In genomic region chr10:28897617-28898464, GRCh38 we compare ENCODE assay signal across 17 cellular contexts.
DNase-seq lines count a peak whose midpoint lies in the region; ATAC-seq and TF ChIP-seq lines count a peak whose summit lies in the region.
"Had no signal": no experiment of that assay in that cellular context is flagged by ENCODE, and none has a peak within 500 bp of the region (broad histone marks: within the 10 kb centered on the region; RNA-seq: fewer than 3 reads in every experiment).

No MANE protein-coding gene starts in this region.

- in situ Hi-C loops in SK-MEL-5 (cut with HindIII; ENCODE audit: low pct_unique_long_range_greater_than_20kb, low sequenced_read_pairs) = no loop called here

- TF ChIP-seq POLR2A in esophagus muscularis mucosa (IDR thresholded peaks at IDR 0.05; ENCODE audit: low read depth) = no peak

- intact Hi-C loops in esophagus muscularis mucosa (cut with DNase I) = no loop called here

- H3K9me3 Mint-ChIP-seq in activated CD4-positive, alpha-beta T cell treated with anti-CD3 and anti-CD28 coated beads, Interleukin-2, amount 10 ng/mL, durations not matched to agents 7 days and 5 days = no peaks in the 10 kb centered on the region
- H3K9me3 Mint-ChIP-seq: activated naive CD8-positive, alpha-beta T cell treated with anti-CD3 and anti-CD28 coated beads for 36 hours had no signal

- H3K4me1 Mint-ChIP-seq in activated CD4-positive, alpha-beta T cell treated with anti-CD3 and anti-CD28 coated beads, Interleukin-2, amount 10 ng/mL, durations not matched to agents 7 days and 5 days = no peaks in the 10 kb centered on the region
- H3K4me1 Mint-ChIP-seq: activated naive CD8-positive, alpha-beta T cell treated with anti-CD3 and anti-CD28 coated beads for 36 hours had no signal

- no peak overlapping the region for H3K27ac ChIP-seq in esophagus muscularis mucosa (replicated peaks in 1 of 4)
- H3K27ac ChIP-seq: skin epidermis, transverse colon had no signal

- no peaks in the 10 kb centered on the region for H3K27me3 Mint-ChIP-seq in activated CD4-positive, alpha-beta T cell treated with anti-CD3 and anti-CD28 coated beads, Interleukin-2, amount 10 ng/mL, durations not matched to agents 7 days and 5 days

- POLR2A ChIA-PET in activated CD4-positive, alpha-beta T cell treated with anti-CD3 and anti-CD28 coated beads, Interleukin-2, amount 10 ng/mL, durations not matched to agents 7 days and 5 days (lab: Charles Lee) = no interaction called here

- H3K36me3 ChIP-seq in esophagus muscularis mucosa = no peaks in the 10 kb centered on the region
- H3K36me3 ChIP-seq: BE2C, transverse colon had no signal

- H3K4me3 Mint-ChIP-seq in activated CD4-positive, alpha-beta T cell treated with anti-CD3 and anti-CD28 coated beads, Interleukin-2, amount 10 ng/mL, durations not matched to agents 7 days and 5 days = no peak overlapping the region
- H3K4me3 Mint-ChIP-seq: activated naive CD8-positive, alpha-beta T cell treated with anti-CD3 and anti-CD28 coated beads for 36 hours had no signal

- CTCF ChIA-PET in activated CD4-positive, alpha-beta T cell treated with anti-CD3 and anti-CD28 coated beads, Interleukin-2, amount 10 ng/mL, durations not matched to agents 7 days and 5 days (lab: Charles Lee) = interaction anchor here (0.6 kb wide), 1 partner anchor 374 kb away, joined by 3 read pairs; no protein-coding TSS in a partner anchor

- no peak for TF ChIP-seq CTCF in esophagus muscularis mucosa (IDR thresholded peaks at IDR 0.05)

- H3K27ac Mint-ChIP-seq in activated CD4-positive, alpha-beta T cell treated with anti-CD3 and anti-CD28 coated beads, Interleukin-2, amount 10 ng/mL, durations not matched to agents 7 days and 5 days = no peak overlapping the region
- H3K27ac Mint-ChIP-seq: activated naive CD8-positive, alpha-beta T cell treated with anti-CD3 and anti-CD28 coated beads for 36 hours had no signal

- ATAC-seq in GM18861 (IDR thresholded peaks at IDR 0.05; ENCODE audit: unreplicated experiment) = no peak
- ATAC-seq: HCT116 had no signal

- H3K36me3 Mint-ChIP-seq in activated CD4-positive, alpha-beta T cell treated with anti-CD3 and anti-CD28 coated beads, Interleukin-2, amount 10 ng/mL, durations not matched to agents 7 days and 5 days (ENCODE audit: low read depth) = no peaks in the 10 kb centered on the region
- H3K36me3 Mint-ChIP-seq: activated naive CD8-positive, alpha-beta T cell treated with anti-CD3 and anti-CD28 coated beads for 36 hours had no signal

- WGBS in esophagus muscularis mucosa = 90% methylated on average over 23 of the region's 23 CpGs

- no peaks in the 10 kb centered on the region for H3K9me3 ChIP-seq in esophagus muscularis mucosa
- H3K9me3 ChIP-seq: BE2C, transverse colon had no signal

- no peak overlapping the region for H3K4me3 ChIP-seq in esophagus muscularis mucosa
- H3K4me3 ChIP-seq: skin epidermis, transverse colon had no signal

- TF ChIP-seq EP300 in esophagus muscularis mucosa (IDR thresholded peaks at IDR 0.05) = no peak

- DNase-seq in SK-MEL-5 (ENCODE audit: low read depth, low spot score) = peak; percentile 99
- DNase-seq in esophagus muscularis mucosa (ENCODE audit: extremely low spot score) = peak; percentile 79
- peak; percentile 36 for DNase-seq in left kidney (ENCODE audit: low read depth, low spot score)
- peak; percentile 92 for DNase-seq in retina
- DNase-seq in NCI-H2171 treated with DMSO at 0.1 percent for 48 hours (lab: John Stamatoyannopoulos, UW) = no peak
- DNase-seq in activated CD4-positive, alpha-beta T cell treated with anti-CD3 and anti-CD28 coated beads, Interleukin-2, amount 50 U/mL, for 48 hours = no peak
- DNase-seq in activated CD4-positive, alpha-beta T cell treated with anti-CD3 and anti-CD28 coated beads, Interleukin-2, amount 10 ng/mL, durations not matched to agents 7 days and 5 days = no peak
- DNase-seq: activated naive CD8-positive, alpha-beta T cell treated with anti-CD3 and anti-CD28 coated beads for 36 hours; BE2C; cerebellar nuclear complex; foreskin fibroblast; NCI-H187; NCI-H524 treated with DMSO at 0.1 percent for 48 hours; transverse colon had no signal

- no peaks in the 10 kb centered on the region for H3K27me3 ChIP-seq in esophagus muscularis mucosa
- H3K27me3 ChIP-seq: BE2C, transverse colon had no signal

- H3K4me1 ChIP-seq in esophagus muscularis mucosa = peaks cover 0 to 8% (median 1%) of the 10 kb centered on the region in 4 donors
- H3K4me1 ChIP-seq: BE2C, transverse colon had no signal

Comparison
In these comparisons a context has a peak if more than half of its experiments do, and no peak if none do; other contexts are left out.
1. DNase-seq: peak in SK-MEL-5 (single experiment), esophagus muscularis mucosa (single experiment), left kidney (single experiment) and retina (single experiment); none in NCI-H2171 treated with DMSO at 0.1 percent for 48 hours (single experiment), activated CD4-positive, alpha-beta T cell treated with anti-CD3 and anti-CD28 coated beads, Interleukin-2, amount 50 U/mL, for 48 hours (0 of 2) and activated CD4-positive, alpha-beta T cell treated with anti-CD3 and anti-CD28 coated beads, Interleukin-2, amount 10 ng/mL, durations not matched to agents 7 days and 5 days (single experiment).